In genomic region chr19:37991841-37992248, GRCh38 we compare ENCODE assay signal across 1 cellular context.
TF ChIP-seq lines count a peak whose summit lies in the region.

No MANE protein-coding gene starts in this region.

TF ChIP-seq in H1, 55 proteins besides CTCF, POLR2A, EP300 and RAD21:
- TF ChIP-seq CHD7 (IDR thresholded peaks at IDR 0.05; ENCODE audit: insufficient replicate concordance, low read length) (no peak), TAF7 (optimal IDR thresholded peaks at IDR 0.05; ENCODE audit: borderline replicate concordance, low read depth, low read length) (no peak), SAP30 (IDR thresholded peaks at IDR 0.05; ENCODE audit: insufficient read depth, insufficient replicate concordance, low read length) (no peak), RBBP5 (IDR thresholded peaks at IDR 0.05; ENCODE audit: borderline replicate concordance, low read depth, low read length) (no peak), EGR1 (IDR thresholded peaks at IDR 0.05; ENCODE audit: borderline replicate concordance, low read depth, low read length) (no peak), NANOG (IDR thresholded peaks at IDR 0.05; ENCODE audit: insufficient read depth, low read depth, low read length, poor library complexity, severe bottlenecking) (no peak)
